16 cellular contexts compared by ENCODE assay signal in genomic region chr2:182302174-182302573, GRCh38.
DNase-seq lines count a peak whose midpoint lies in the region; ATAC-seq lines count a peak whose summit lies in the region.
"Had no signal": no experiment of that assay in that cellular context is flagged by ENCODE, and none has a peak within 500 bp of the region (broad histone marks: within the 10 kb centered on the region; RNA-seq: fewer than 3 reads in every experiment).

No MANE protein-coding gene starts in this region.

- H3K4me2 ChIP-seq in skeletal muscle satellite cell (ENCODE audit: low read length), result peak overlapping the region; percentile 45
- H3K4me2 ChIP-seq: KMS-11 had no signal

- peak overlapping the region; percentile 12 for H3K9ac ChIP-seq in skeletal muscle satellite cell (ENCODE audit: low read depth, low read length)
- H3K9ac ChIP-seq: KMS-11 had no signal

- ATAC-seq in HG03469 (IDR thresholded peaks at IDR 0.05; ENCODE audit: unreplicated experiment) (no peak), HG03097 (IDR thresholded peaks at IDR 0.05; ENCODE audit: low FRiP score, unreplicated experiment) (no peak)
- ATAC-seq: activated CD4-positive, CD25-positive, alpha-beta regulatory T cell treated with anti-CD3 and anti-CD28 coated beads, Interleukin-2, amount 50 U/mL, for 24 hours; left colon; Panc1; psoas muscle had no signal

- no peaks in the 10 kb centered on the region for H3K27me3 ChIP-seq in skeletal muscle satellite cell (ENCODE audit: control insufficient read depth, insufficient read depth, low read length)
- H3K27me3 ChIP-seq: tibial artery had no signal

- no peaks in the 10 kb centered on the region for H3K9me3 ChIP-seq in skeletal muscle satellite cell (replicated peaks; ENCODE audit: low read length)
- H3K9me3 ChIP-seq: Caco-2, psoas muscle, tibial artery had no signal

- H3K4me3 ChIP-seq in skeletal muscle satellite cell (ENCODE audit: low read length), result no peak overlapping the region
- H3K4me3 ChIP-seq: psoas muscle, tibial artery had no signal

- no peaks in the 10 kb centered on the region for H3K36me3 ChIP-seq in skeletal muscle satellite cell (ENCODE audit: insufficient read depth, low read length)
- H3K36me3 ChIP-seq: tibial artery had no signal

- peaks cover 39% of the 10 kb centered on the region for H3K4me1 ChIP-seq in skeletal muscle satellite cell (ENCODE audit: control insufficient read depth, insufficient read depth, low read length)
- H3K4me1 ChIP-seq: Caco-2, psoas muscle had no signal

- DNase-seq in ELR (ENCODE audit: low read depth) (peak; percentile 47), NCI-H2227 treated with DMSO at 0.1 percent for 48 hours (lab: John Stamatoyannopoulos, UW) (peak; percentile 84), dedifferentiated amniotic fluid mesenchymal stem cell (ENCODE audit: extremely low spot score) (peak; percentile 58), SW480 (ENCODE audit: low spot score) (no peak)
- DNase-seq: Caco-2, left colon, NCI-H1694, NCI-H524, psoas muscle, tibial artery had no signal
